In the genomic region with DNA sequence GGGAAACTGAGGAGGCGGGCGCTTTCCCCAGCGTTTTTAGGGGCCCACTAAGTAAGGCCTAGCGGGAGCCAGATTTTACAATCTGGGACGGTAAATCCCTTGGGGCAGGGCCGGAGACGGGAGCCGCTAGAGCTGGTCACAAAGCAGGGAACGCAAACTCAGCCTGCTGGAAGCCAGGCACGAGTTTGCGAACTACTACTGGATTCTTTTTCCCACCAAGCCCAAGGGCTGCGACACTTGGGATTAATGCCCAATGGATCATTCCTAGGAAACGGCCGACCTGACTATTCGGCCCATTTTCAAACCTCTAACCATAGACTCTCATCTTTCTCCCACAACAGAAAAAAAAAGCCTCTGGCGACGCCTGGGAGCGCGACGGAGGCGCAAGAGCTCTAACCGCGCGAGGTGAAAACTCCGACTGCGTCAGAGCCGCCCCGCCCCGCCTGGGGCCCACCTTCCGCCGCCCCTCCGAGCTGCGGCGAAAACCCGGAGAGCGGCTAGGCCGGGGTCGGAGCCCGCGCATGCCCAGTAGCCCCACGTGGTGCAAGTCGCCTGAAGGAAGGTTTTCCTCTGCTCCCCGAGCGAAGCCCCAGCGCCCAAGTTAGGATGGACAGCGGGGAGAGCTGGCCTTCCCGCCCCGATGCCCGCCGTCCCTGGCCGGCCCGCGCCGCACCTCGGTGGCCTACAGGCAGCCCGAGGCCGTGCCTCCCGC, we compare ENCODE assay signal across 8 cellular contexts. TPM values are rescaled to one million over a fixed set of nuclear protein-coding genes. Genes with fewer than 3 reads are reported as not detected.
A peak's percentile ranks its signal among the peaks of the same experiment; 100 is the strongest.
DNase-seq lines count a peak whose midpoint lies in the region; ATAC-seq lines count a peak whose summit lies in the region.

No MANE protein-coding gene starts in this region.

- H3K27ac Mint-ChIP-seq in activated T-cell treated with anti-CD3 and anti-CD28 coated beads, Interleukin-2, amount 50 U/mL, for 24 hours = peak overlapping the region; percentile 98

- H3K36me3 ChIP-seq in esophagus (ENCODE audit: control insufficient read depth in 2 of 2, insufficient read depth in 2 of 2, low read length in 1 of 2) (no peaks in the 10 kb centered on the region), muscle layer of duodenum (ENCODE audit: control insufficient read depth in 1 of 2, insufficient read depth in 2 of 2, low read length in 2 of 2) (peaks cover 0 to 10% of the 10 kb centered on the region in 2 donors)

- H3K27ac ChIP-seq in esophagus (ENCODE audit: low read depth in 2 of 2, low read length in 1 of 2) = peak overlapping the region; percentile 95 to 98
- H3K27ac ChIP-seq in muscle layer of duodenum (ENCODE audit: low read length) = peak overlapping the region; percentile 100

- no peaks in the 10 kb centered on the region for H3K9me3 ChIP-seq in esophagus (ENCODE audit: control insufficient read depth in 2 of 2, insufficient read depth in 1 of 2, low read depth in 1 of 2, low read length in 1 of 2)
- H3K9me3 ChIP-seq in muscle layer of duodenum (ENCODE audit: control insufficient read depth in 1 of 2, low read length in 2 of 2) = no peaks in the 10 kb centered on the region

- peak overlapping the region; percentile 81 for H3K4me3 Mint-ChIP-seq in activated T-cell treated with anti-CD3 and anti-CD28 coated beads, Interleukin-2, amount 50 U/mL, for 24 hours

- H3K27me3 Mint-ChIP-seq in activated T-cell treated with anti-CD3 and anti-CD28 coated beads, Interleukin-2, amount 50 U/mL, for 24 hours = no peaks in the 10 kb centered on the region

- H3K36me3 Mint-ChIP-seq in activated T-cell treated with anti-CD3 and anti-CD28 coated beads, Interleukin-2, amount 50 U/mL, for 24 hours (ENCODE audit: low read depth) = peaks cover 11% of the 10 kb centered on the region

- H3K4me1 ChIP-seq in esophagus (ENCODE audit: control insufficient read depth in 2 of 2, insufficient read depth in 2 of 2, low read length in 1 of 2) (no peaks in the 10 kb centered on the region), muscle layer of duodenum (ENCODE audit: control insufficient read depth in 1 of 2, insufficient read depth in 2 of 2, low read length in 2 of 2) (peaks cover 12 to 35% of the 10 kb centered on the region in 2 donors)

- peaks cover 52% of the 10 kb centered on the region for H3K4me1 Mint-ChIP-seq in activated T-cell treated with anti-CD3 and anti-CD28 coated beads, Interleukin-2, amount 50 U/mL, for 24 hours (ENCODE audit: low read depth)

- H3K9me3 Mint-ChIP-seq in activated T-cell treated with anti-CD3 and anti-CD28 coated beads, Interleukin-2, amount 50 U/mL, for 24 hours = no peaks in the 10 kb centered on the region

- H3K27me3 ChIP-seq in esophagus (ENCODE audit: control insufficient read depth in 1 of 2, insufficient read depth in 2 of 2, low read length in 2 of 2) (no peaks in the 10 kb centered on the region), muscle layer of duodenum (ENCODE audit: low read depth, low read length) (no peaks in the 10 kb centered on the region)

- H3K4me3 ChIP-seq in esophagus (ENCODE audit: low read depth in 1 of 2, low read length in 2 of 2) (peak overlapping the region; percentile 79 to 93), muscle layer of duodenum (ENCODE audit: low read depth in 1 of 2, low read length in 2 of 2) (peak overlapping the region; percentile 78)

- peak; percentile 67 for ATAC-seq in GM21528 (IDR thresholded peaks at IDR 0.05; ENCODE audit: low FRiP score, unreplicated experiment)

- DNase-seq in DMS 273 (lab: John Stamatoyannopoulos, UW; ENCODE audit: unreplicated experiment) (peak; percentile 96), HuH-7 (ENCODE audit: low spot score) (peak; percentile 72), OCI-M1 (lab: John Stamatoyannopoulos, UW) (peak; percentile 98)
- peak; percentile 98 for DNase-seq in activated T-cell treated with anti-CD3 and anti-CD28 coated beads, Interleukin-2, amount 50 U/mL, for 24 hours
- DNase-seq in stimulated activated CD8-positive, alpha-beta memory T cell treated with anti-CD3 and anti-CD28 coated beads, Interleukin-7, amount 100 ng/mL, for 1 hour (ENCODE audit: low read depth in 2 of 2) = peak; percentile 93 to 94

- 0 to 1% methylated on average over 58 of the region's 58 CpGs for WGBS in esophagus, 2 donors

RNA-seq across cellular contexts. Expression of gene SGMS1, which starts 0.6 kb away (rescaled TPM):
- polyA plus RNA-seq in esophagus = 1 to 10 TPM; 5.4 to 7.9 TPM

Comparison
In these comparisons a context has a peak if more than half of its experiments do, and no peak if none do; other contexts are left out.
1. Peak in every context shown above with its lines: DNase-seq, ATAC-seq, H3K4me3 ChIP-seq and H3K27ac ChIP-seq.